ENCODE assay signal across 30 cellular contexts in genomic region chr7:36363515-36363914, GRCh38. TPM values are rescaled to one million over a fixed set of nuclear protein-coding genes. Genes with fewer than 3 reads are reported as not detected.
"Had no signal": no experiment of that assay in that cellular context is flagged by ENCODE, and none has a peak within 500 bp of the region (broad histone marks: within the 10 kb centered on the region; RNA-seq: fewer than 3 reads in every experiment).

No MANE protein-coding gene starts in this region.

- H3K4me3 ChIP-seq: neural progenitor cell, ovary, psoas muscle, skin epidermis, stomach, thoracic aorta, thyroid gland, tibial nerve, upper lobe of left lung, vagina had no signal

- DNase-seq: naive B cell; naive thymus-derived CD8-positive, alpha-beta T cell; nephron progenitor cell; occipital lobe; ovary; posterior cingulate gyrus; psoas muscle; right cardiac atrium; stimulated activated CD4-positive, alpha-beta T cell treated with anti-CD3 and anti-CD28 coated beads, Interleukin-15, amount 100 ng/mL, for 24 hours; stimulated activated CD4-positive, alpha-beta T cell treated with anti-CD3 and anti-CD28 coated beads, Interleukin-2, amount 100 ng/mL, for 24 hours; stimulated activated CD4-positive, alpha-beta T cell treated with anti-CD3 and anti-CD28 coated beads, Interleukin-2, amount 100 ng/mL, for 48 hours; stimulated activated CD4-positive, alpha-beta T cell treated with anti-CD3 and anti-CD28 coated beads, Interleukin-4, amount 100 ng/mL, for 24 hours; stimulated activated naive B cell treated with anti-CD40 and anti-IgM and Interleukin-4, amounts not matched to agents 10 μg/mL and 1 μg/mL and 100 μg/mL, for 72 hours; stimulated activated naive CD4-positive, alpha-beta T cell treated with Interleukin-2 at 50 U/mL for 16 hours; stomach; thyroid gland; trophoblast cell; upper lobe of left lung had no signal

- H3K4me1 ChIP-seq: parathyroid adenoma, psoas muscle, vagina had no signal

- H2AFZ ChIP-seq: neural progenitor cell, parathyroid adenoma had no signal

- H3K4me1 Mint-ChIP-seq: stimulated activated naive B cell treated with anti-CD40 and anti-IgM and Interleukin-4, amounts not matched to agents 10 μg/mL and 1 μg/mL and 100 μg/mL, for 72 hours had no signal

- H3K4me2 ChIP-seq: neural progenitor cell had no signal

- FAIRE-seq: urothelium cell line had no signal

- ATAC-seq: naive thymus-derived CD8-positive, alpha-beta T cell; natural killer cell treated with Interleukin-12 subunit alpha and Interleukin-12 subunit beta and Interleukin-15 and Interleukin-18, amount 100 ng/mL, for 72 hours; psoas muscle; right cardiac atrium; sciatic nerve; stimulated activated effector memory CD8-positive, alpha-beta T cell treated with anti-CD3 and anti-CD28 coated beads, Interleukin-12 subunit alpha, Interleukin-12 subunit beta, amount 100 ng/mL, for 72 hours; stimulated activated naive B cell treated with anti-CD40 and anti-IgM and Interleukin-4, amounts not matched to agents 10 μg/mL and 1 μg/mL and 100 μg/mL, for 72 hours had no signal

- H3K36me3 Mint-ChIP-seq: naive B cell; natural killer cell treated with Interleukin-12 subunit alpha and Interleukin-12 subunit beta and Interleukin-15 and Interleukin-18, amount 100 ng/mL, for 72 hours; stimulated activated effector memory CD8-positive, alpha-beta T cell treated with anti-CD3 and anti-CD28 coated beads, Interleukin-12 subunit alpha, Interleukin-12 subunit beta, amount 100 ng/mL, for 72 hours; stimulated activated naive B cell treated with anti-CD40 and anti-IgM and Interleukin-4, amounts not matched to agents 10 μg/mL and 1 μg/mL and 100 μg/mL, for 72 hours had no signal

- H3K27me3 Mint-ChIP-seq: naive B cell; naive thymus-derived CD8-positive, alpha-beta T cell; stimulated activated naive B cell treated with anti-CD40 and anti-IgM and Interleukin-4, amounts not matched to agents 10 μg/mL and 1 μg/mL and 100 μg/mL, for 72 hours; stimulated activated naive CD8-positive, alpha-beta T cell treated with anti-CD3 and anti-CD28 coated beads, Interleukin-15, Interleukin-2, amounts not matched to agents 100 ng/mL and 50 ng/mL, for 24 hours had no signal

- H3K9ac ChIP-seq: neural progenitor cell, parathyroid adenoma had no signal

- H3K9me3 Mint-ChIP-seq: naive B cell; naive thymus-derived CD8-positive, alpha-beta T cell; natural killer cell treated with Interleukin-12 subunit alpha and Interleukin-12 subunit beta and Interleukin-15 and Interleukin-18, amount 100 ng/mL, for 72 hours; nephron progenitor cell; neural progenitor cell; stimulated activated effector memory CD8-positive, alpha-beta T cell treated with anti-CD3 and anti-CD28 coated beads, Interleukin-12 subunit alpha, Interleukin-12 subunit beta, amount 100 ng/mL, for 72 hours; stimulated activated naive B cell treated with anti-CD40 and anti-IgM and Interleukin-4, amounts not matched to agents 10 μg/mL and 1 μg/mL and 100 μg/mL, for 72 hours; stimulated activated naive CD8-positive, alpha-beta T cell treated with anti-CD3 and anti-CD28 coated beads, Interleukin-15, Interleukin-2, amounts not matched to agents 100 ng/mL and 50 ng/mL, for 24 hours had no signal

- H3K4me3 Mint-ChIP-seq: naive B cell; naive thymus-derived CD8-positive, alpha-beta T cell; natural killer cell treated with Interleukin-12 subunit alpha and Interleukin-12 subunit beta and Interleukin-15 and Interleukin-18, amount 100 ng/mL, for 72 hours; nephron progenitor cell; neural progenitor cell; stimulated activated effector memory CD8-positive, alpha-beta T cell treated with anti-CD3 and anti-CD28 coated beads, Interleukin-12 subunit alpha, Interleukin-12 subunit beta, amount 100 ng/mL, for 72 hours; stimulated activated naive B cell treated with anti-CD40 and anti-IgM and Interleukin-4, amounts not matched to agents 10 μg/mL and 1 μg/mL and 100 μg/mL, for 72 hours; stimulated activated naive CD8-positive, alpha-beta T cell treated with anti-CD3 and anti-CD28 coated beads, Interleukin-15, Interleukin-2, amounts not matched to agents 100 ng/mL and 50 ng/mL, for 24 hours had no signal

- H3K36me3 ChIP-seq: neural progenitor cell, ovary, stomach, thoracic aorta, thyroid gland, tibial nerve, upper lobe of left lung, vagina had no signal

- H3K9me3 ChIP-seq: ovary, psoas muscle, stomach, thoracic aorta, thyroid gland, tibial nerve, upper lobe of left lung, vagina had no signal

- H3K27ac Mint-ChIP-seq: naive thymus-derived CD8-positive, alpha-beta T cell; natural killer cell treated with Interleukin-12 subunit alpha and Interleukin-12 subunit beta and Interleukin-15 and Interleukin-18, amount 100 ng/mL, for 72 hours; nephron progenitor cell; neural progenitor cell; progenitor cell of endocrine pancreas; stimulated activated effector memory CD8-positive, alpha-beta T cell treated with anti-CD3 and anti-CD28 coated beads, Interleukin-12 subunit alpha, Interleukin-12 subunit beta, amount 100 ng/mL, for 72 hours; stimulated activated naive B cell treated with anti-CD40 and anti-IgM and Interleukin-4, amounts not matched to agents 10 μg/mL and 1 μg/mL and 100 μg/mL, for 72 hours; stimulated activated naive CD8-positive, alpha-beta T cell treated with anti-CD3 and anti-CD28 coated beads, Interleukin-15, Interleukin-2, amounts not matched to agents 100 ng/mL and 50 ng/mL, for 24 hours had no signal

- H3K27ac ChIP-seq: neural progenitor cell, ovary, parathyroid adenoma, psoas muscle, skin epidermis, thoracic aorta, thyroid gland, tibial nerve, upper lobe of left lung, vagina had no signal

- H3K27me3 ChIP-seq: ovary, stomach, thyroid gland, tibial nerve, upper lobe of left lung, vagina had no signal

RNA-seq across cellular contexts. Expression of gene ANLN, which starts 26.1 kb away (rescaled TPM):
- polyA plus RNA-seq: naive thymus-derived CD8-positive, alpha-beta T cell had no signal
